19 cellular contexts compared by ENCODE assay signal in genomic region chr4:28890949-28891348, GRCh38.
"Had no signal": no experiment of that assay in that cellular context is flagged by ENCODE, and none has a peak within 500 bp of the region (broad histone marks: within the 10 kb centered on the region; RNA-seq: fewer than 3 reads in every experiment).

No MANE protein-coding gene starts in this region.

- H3K4me3 ChIP-seq: colonic mucosa, esophagus squamous epithelium, gastroesophageal sphincter, heart left ventricle, hepatocyte, left lung, lower lobe of right lung had no signal

- DNase-seq: colonic mucosa; cortex of kidney; effector CD8-positive, alpha-beta T cell; effector memory CD8-positive, alpha-beta T cell; endodermal cell; erythroblast; esophagus squamous epithelium; heart left ventricle; immature natural killer cell; left cardiac atrium; left lung; left ventricle myocardium superior; lower lobe of right lung; mesenchymal stem cell; midbrain had no signal

- H3K79me2 ChIP-seq: hepatocyte had no signal

- H3K27ac ChIP-seq: colonic mucosa, epithelial cell of prostate, esophagus squamous epithelium, foreskin keratinocyte, gastroesophageal sphincter, heart left ventricle, hepatocyte, left lung, lower lobe of right lung had no signal

- H3K4me2 ChIP-seq: hepatocyte had no signal

- H3K27me3 ChIP-seq: colonic mucosa, esophagus squamous epithelium, foreskin keratinocyte, gastroesophageal sphincter, heart left ventricle, hepatocyte, left lung had no signal

- H3K36me3 ChIP-seq: colonic mucosa, esophagus squamous epithelium, gastroesophageal sphincter, heart left ventricle, left lung, lower lobe of right lung had no signal

- H3K4me1 ChIP-seq: colonic mucosa, esophagus squamous epithelium, foreskin keratinocyte, gastroesophageal sphincter, heart left ventricle, left lung, lower lobe of right lung had no signal
